14 cellular contexts compared by ENCODE assay signal in the genomic region with DNA sequence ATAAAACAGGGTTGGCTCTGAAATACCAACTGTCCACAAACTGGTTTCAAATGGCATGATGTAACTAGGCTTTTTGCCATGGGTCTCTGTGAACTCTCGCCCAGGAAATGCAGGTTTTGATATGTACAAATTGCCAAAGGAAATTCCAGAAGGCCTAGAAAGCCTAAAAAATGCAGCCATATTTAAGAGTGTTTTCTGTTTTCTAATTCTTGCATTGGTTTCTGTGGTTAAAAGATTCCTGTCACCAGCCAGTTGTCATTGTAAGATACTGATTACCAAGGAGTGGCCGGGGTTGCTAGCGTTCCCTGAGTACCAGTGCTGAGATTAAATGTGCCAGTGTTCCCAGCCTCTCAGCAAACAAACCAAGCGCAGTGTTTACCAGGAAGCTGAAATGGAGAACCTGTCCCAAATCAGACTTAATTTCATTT. TPM values are rescaled to one million over a fixed set of nuclear protein-coding genes. Genes with fewer than 3 reads are reported as not detected.
A peak's percentile ranks its signal among the peaks of the same experiment; 100 is the strongest.
DNase-seq lines count a peak whose midpoint lies in the region; TF ChIP-seq lines count a peak whose summit lies in the region.
"Had no signal": no experiment of that assay in that cellular context is flagged by ENCODE, and none has a peak within 500 bp of the region (broad histone marks: within the 10 kb centered on the region; RNA-seq: fewer than 3 reads in every experiment).

No MANE protein-coding gene starts in this region.

- peak overlapping the region; percentile 72 for H3K27ac ChIP-seq in brain microvascular endothelial cell
- H3K27ac ChIP-seq in right atrium auricular region, result peak overlapping the region; percentile 54 to 86
- H3K27ac ChIP-seq: HL-60 had no signal

- no peak overlapping the region for H3K4me3 ChIP-seq in brain microvascular endothelial cell (ENCODE audit: low read depth, low read length)
- no peak overlapping the region for H3K4me3 ChIP-seq in right atrium auricular region

- no peak for TF ChIP-seq CTCF in brain microvascular endothelial cell (IDR thresholded peaks at IDR 0.05; ENCODE audit: low read depth, low read length, missing control alignments)
- no peak for TF ChIP-seq CTCF in right atrium auricular region (IDR thresholded peaks at IDR 0.05)
- no peak for TF ChIP-seq CTCF in type B pancreatic cell (conservative IDR thresholded peaks at IDR 0.05)

- in situ Hi-C loops in brain microvascular endothelial cell (cut with HindIII; ENCODE audit: low pct_ligation_motif_present, low sequenced_read_pairs), result no loop called here

- H3K27me3 Mint-ChIP-seq in type B pancreatic cell, result no peaks in the 10 kb centered on the region

- peaks cover 15% of the 10 kb centered on the region for H3K4me1 Mint-ChIP-seq in type B pancreatic cell (ENCODE audit: unreplicated experiment)

- peaks cover 0 to 4% of the 10 kb centered on the region in 2 donors for H3K4me1 ChIP-seq in right atrium auricular region

- no peaks in the 10 kb centered on the region for H3K36me3 Mint-ChIP-seq in type B pancreatic cell

- H3K9me3 Mint-ChIP-seq in type B pancreatic cell, result no peaks in the 10 kb centered on the region

- no peaks in the 10 kb centered on the region for H3K27me3 ChIP-seq in brain microvascular endothelial cell (replicated peaks)
- no peaks in the 10 kb centered on the region for H3K27me3 ChIP-seq in right atrium auricular region

- H3K36me3 ChIP-seq in brain microvascular endothelial cell (replicated peaks) (no peaks in the 10 kb centered on the region), right atrium auricular region (no peaks in the 10 kb centered on the region)

- H3K4me3 Mint-ChIP-seq in type B pancreatic cell, result no peak overlapping the region

- H3K9me3 ChIP-seq in right atrium auricular region, result no peaks in the 10 kb centered on the region

- H3K27ac Mint-ChIP-seq in type B pancreatic cell, result peak overlapping the region; percentile 86

- DNase-seq in NCI-H1092 treated with DMSO at 0.1 percent for 48 hours (lab: John Stamatoyannopoulos, UW), result peak; percentile 26
- no peak for DNase-seq in NCI-H1092 (lab: John Stamatoyannopoulos, UW)
- peak; percentile 74 for DNase-seq in brain microvascular endothelial cell
- no peak for DNase-seq in right atrium auricular region (ENCODE audit: low spot score)
- no peak for DNase-seq in type B pancreatic cell (ENCODE audit: extremely low spot score, unreplicated experiment)
- DNase-seq in NCI-H2227 (lab: John Stamatoyannopoulos, UW; ENCODE audit: unreplicated experiment), result no peak
- no peak for DNase-seq in superior temporal gyrus (ENCODE audit: extremely low spot score)
- no peak for DNase-seq in islet precursor cell
- DNase-seq: activated gamma-delta T cell; effector CD4-positive, alpha-beta T cell; GDM1; NCI-H1930; retina had no signal

RNA-seq across cellular contexts. Expression of a gene that starts 53.9 kb away (rescaled TPM):
- 100 to 1,000 TPM; 530 to 741 TPM for total RNA-seq in right atrium auricular region
- total RNA-seq in type B pancreatic cell (ENCODE audit: low replicate concordance), result 22.6 and 43.2 TPM in 2 replicates

Comparison
In these comparisons a context has a peak if more than half of its experiments do, and no peak if none do; other contexts are left out.
1. DNase-seq: peak in NCI-H1092 treated with DMSO at 0.1 percent for 48 hours (single experiment) and brain microvascular endothelial cell (single experiment); none in NCI-H1092 (single experiment), right atrium auricular region (single experiment), type B pancreatic cell (single experiment), NCI-H2227 (single experiment), superior temporal gyrus (single experiment) and islet precursor cell (single experiment).
2. RNA of a gene that starts 53.9 kb away (total RNA-seq): 530 to 741 TPM in right atrium auricular region; 22.6 to 43.2 TPM in type B pancreatic cell; every median in the first group is over 10 times any median in the second.